In the genomic region with DNA sequence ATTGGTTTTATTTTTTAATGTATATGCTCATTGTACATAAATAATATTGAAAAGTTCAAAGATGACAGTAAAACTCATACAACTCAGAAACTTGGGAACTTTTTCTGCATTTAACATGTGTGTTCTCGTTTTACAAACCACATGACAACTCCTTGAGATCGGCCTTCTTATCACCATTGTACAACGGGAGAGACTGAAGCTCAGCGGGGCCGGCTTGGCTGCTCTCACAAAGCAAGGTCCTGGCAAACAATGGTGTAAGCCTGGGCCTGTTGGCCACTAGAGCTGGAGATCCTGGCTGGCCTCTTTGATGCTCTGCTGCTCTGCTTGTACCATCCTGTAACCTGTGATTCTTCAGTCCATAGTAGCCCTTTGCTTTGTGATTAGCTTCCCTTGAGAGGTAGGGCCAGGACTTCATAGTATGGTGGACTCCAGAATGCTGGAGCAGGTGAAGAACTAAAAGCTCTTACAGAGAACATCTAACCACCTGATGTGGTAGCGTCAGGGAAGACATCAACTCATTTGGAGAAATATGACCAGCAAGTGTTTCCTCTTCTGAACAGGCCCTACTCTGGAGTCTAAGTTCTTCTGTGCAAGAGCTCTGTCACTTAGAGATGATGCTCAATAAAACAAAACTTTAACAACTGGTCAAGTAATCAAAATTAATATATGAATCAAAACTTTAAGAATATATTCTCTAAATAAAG, we compare ENCODE assay signal across 18 cellular contexts.
DNase-seq lines count a peak whose midpoint lies in the region; ATAC-seq, FAIRE-seq and TF ChIP-seq lines count a peak whose summit lies in the region.
"Had no signal": no experiment of that assay in that cellular context is flagged by ENCODE, and none has a peak within 500 bp of the region (broad histone marks: within the 10 kb centered on the region; RNA-seq: fewer than 3 reads in every experiment).

No MANE protein-coding gene starts in this region.

- intact Hi-C loops in MCF 10A (cut with micrococcal nuclease) (no loop called here), HepG2 (cut with micrococcal nuclease; ENCODE audit: unreplicated experiment) (no loop called here)

- no peaks in the 10 kb centered on the region for H3K9me3 ChIP-seq in CD4-positive, CD25-positive, alpha-beta regulatory T cell (ENCODE audit: control insufficient read depth in 2 of 2, low read length in 2 of 2)
- H3K9me3 ChIP-seq in H9 (ENCODE audit: control insufficient read depth, low read depth, low read length) (no peaks in the 10 kb centered on the region), HepG2 (ENCODE audit: low read length) (no peaks in the 10 kb centered on the region)
- H3K9me3 ChIP-seq: body of pancreas, tibial nerve had no signal

- no peak overlapping the region for H2BK20ac ChIP-seq in H9 (ENCODE audit: low read depth, low read length, poor library complexity, severe bottlenecking)

- H3K9ac ChIP-seq in H9 (ENCODE audit: extremely low read depth, insufficient read length, low read length) (no peak overlapping the region), HepG2 (ENCODE audit: insufficient read depth, low read depth, low read length) (no peak overlapping the region)

- H2AK5ac ChIP-seq in H9 (ENCODE audit: insufficient read length, low read length): no peak overlapping the region

- POLR2A ChIA-PET in MCF 10A (lab: Yijun Ruan, JAX) (interaction anchor here (1.2 kb wide), 1 partner anchor 12 kb away, joined by 3 read pairs; no protein-coding TSS in a partner anchor), HepG2 (lab: Yijun Ruan, JAX) (no interaction called here)

- H3K4me3 ChIP-seq in CD4-positive, CD25-positive, alpha-beta regulatory T cell (ENCODE audit: low read depth, low read length): no peak overlapping the region
- no peak overlapping the region for H3K4me3 ChIP-seq in HepG2 (replicated peaks in 1 of 3; ENCODE audit: insufficient read depth in 1 of 3, low read depth in 2 of 3, low read length in 3 of 3)
- H3K4me3 ChIP-seq: body of pancreas, skin epidermis, tibial nerve had no signal

- H3K4me2 ChIP-seq in H9 (ENCODE audit: insufficient read depth, insufficient read length, low read length) (no peak overlapping the region), HepG2 (ENCODE audit: low read depth, low read length) (no peak overlapping the region)

- H4K91ac ChIP-seq in H9 (ENCODE audit: insufficient read length, low read depth, low read length): no peak overlapping the region

- TF ChIP-seq EP300 in HepG2 (IDR thresholded peaks at IDR 0.05; ENCODE audit: low read depth in 2 of 2, low read length in 2 of 2) (no peak), HepG2 (CRISPR knock-in tag; IDR thresholded peaks at IDR 0.05; ENCODE audit: borderline replicate concordance) (no peak)

- H3K4me3 Mint-ChIP-seq in CD4-positive, CD25-positive, alpha-beta regulatory T cell: peak overlapping the region in 1 of 4 donors; percentile 17
- peak overlapping the region; percentile 51 to 89 for H3K4me3 Mint-ChIP-seq in activated T-cell treated with anti-CD3 and anti-CD28 coated beads, Interleukin-2, amount 50 U/mL, for 72 hours
- no peak overlapping the region for H3K4me3 Mint-ChIP-seq in memory B cell
- H3K4me3 Mint-ChIP-seq in MCF 10A (ENCODE audit: unreplicated experiment): no peak overlapping the region
- H3K4me3 Mint-ChIP-seq in H9: no peak overlapping the region

- no peak overlapping the region for H2AFZ ChIP-seq in H9 (ENCODE audit: low read length)
- H2AFZ ChIP-seq in HepG2 (ENCODE audit: low read length): no peak overlapping the region

- FAIRE-seq in GM12892 (lab: Jason Lieb, UNC): peak; percentile 57
- FAIRE-seq in HepG2 (lab: Jason Lieb, UNC): no peak
- FAIRE-seq: D721Med, GM12891 had no signal

- peak overlapping the region; percentile 21 to 79 (median 44) for H3K27ac Mint-ChIP-seq in CD4-positive, CD25-positive, alpha-beta regulatory T cell
- peak overlapping the region; percentile 99 for H3K27ac Mint-ChIP-seq in activated T-cell treated with anti-CD3 and anti-CD28 coated beads, Interleukin-2, amount 50 U/mL, for 72 hours
- peak overlapping the region; percentile 17 for H3K27ac Mint-ChIP-seq in memory B cell
- H3K27ac Mint-ChIP-seq in MCF 10A (ENCODE audit: low read depth, unreplicated experiment): no peak overlapping the region
- H3K27ac Mint-ChIP-seq in H9: no peak overlapping the region

- H3K27me3 Mint-ChIP-seq in CD4-positive, CD25-positive, alpha-beta regulatory T cell: no peaks in the 10 kb centered on the region
- no peaks in the 10 kb centered on the region for H3K27me3 Mint-ChIP-seq in activated T-cell treated with anti-CD3 and anti-CD28 coated beads, Interleukin-2, amount 50 U/mL, for 72 hours (ENCODE audit: low read depth)
- no peaks in the 10 kb centered on the region for H3K27me3 Mint-ChIP-seq in memory B cell
- no peaks in the 10 kb centered on the region for H3K27me3 Mint-ChIP-seq in MCF 10A (ENCODE audit: insufficient read depth, unreplicated experiment)
- H3K27me3 Mint-ChIP-seq in H9 (ENCODE audit: low read depth): no peaks in the 10 kb centered on the region

- peaks cover 27 to 54% (median 30%) of the 10 kb centered on the region in 4 donors for H3K4me1 Mint-ChIP-seq in CD4-positive, CD25-positive, alpha-beta regulatory T cell
- peaks cover 73% of the 10 kb centered on the region for H3K4me1 Mint-ChIP-seq in activated T-cell treated with anti-CD3 and anti-CD28 coated beads, Interleukin-2, amount 50 U/mL, for 72 hours (ENCODE audit: low read depth)
- peaks cover 18% of the 10 kb centered on the region for H3K4me1 Mint-ChIP-seq in memory B cell
- H3K4me1 Mint-ChIP-seq in MCF 10A (ENCODE audit: insufficient read depth, unreplicated experiment): no peaks in the 10 kb centered on the region
- peaks cover 5 to 6% of the 10 kb centered on the region in 2 experiments for H3K4me1 Mint-ChIP-seq in H9

- no CpG with 5 or more reads among the region's 6 CpGs for WGBS in H9 (ENCODE audit: extremely low coverage, insufficient read length, low lambda C conversion rate)
- 92% methylated on average over 6 of the region's 6 CpGs for WGBS in HepG2 (ENCODE audit: low lambda C conversion rate)

- no peak for TF ChIP-seq CTCF in MCF 10A (IDR thresholded peaks at IDR 0.05; ENCODE audit: unreplicated experiment)
- TF ChIP-seq CTCF in H9 (conservative IDR thresholded peaks at IDR 0.05): no peak
- TF ChIP-seq CTCF in HepG2 (CRISPR knock-in tag; IDR thresholded peaks at IDR 0.05): no peak
- no peak for TF ChIP-seq CTCF in foreskin keratinocyte (conservative IDR thresholded peaks at IDR 0.05)

- no peak for ATAC-seq in CD4-positive, CD25-positive, alpha-beta regulatory T cell (ENCODE audit: low read depth in 2 of 2)
- peak; percentile 64 to 66 for ATAC-seq in activated T-cell treated with anti-CD3 and anti-CD28 coated beads, Interleukin-2, amount 50 U/mL, for 72 hours (replicated peaks in 1 of 2)
- no peak for ATAC-seq in memory B cell (ENCODE audit: low read depth)
- no peak for ATAC-seq in HepG2
- no peak for ATAC-seq in foreskin keratinocyte
- ATAC-seq: body of pancreas had no signal

- H4K20me1 ChIP-seq in H9 (ENCODE audit: control insufficient read depth, insufficient read depth, insufficient read length) (no peaks in the 10 kb centered on the region), HepG2 (ENCODE audit: insufficient read depth, low read length) (no peaks in the 10 kb centered on the region)

- H4K8ac ChIP-seq in H9 (replicated peaks; ENCODE audit: insufficient read length, low read depth, low read length): no peak overlapping the region

- no peak overlapping the region for H2BK15ac ChIP-seq in H9 (ENCODE audit: low read depth, low read length)

- H3K36me3 ChIP-seq in CD4-positive, CD25-positive, alpha-beta regulatory T cell (ENCODE audit: control insufficient read depth, insufficient read depth, low read length): peaks cover 67% of the 10 kb centered on the region
- no peaks in the 10 kb centered on the region; a peak in 1 of 5 replicates for H3K36me3 ChIP-seq in HepG2 (replicated peaks in 1 of 2; ENCODE audit: control insufficient read depth in 1 of 2, insufficient read depth in 2 of 2, low read length in 2 of 2)

- peak in 1 of 3 donors; percentile 29 for DNase-seq in CD4-positive, CD25-positive, alpha-beta regulatory T cell
- DNase-seq in GM12892 (ENCODE audit: insufficient read length) (no peak), memory B cell (ENCODE audit: low spot score in 2 of 2) (no peak), MCF 10A (ENCODE audit: unreplicated experiment) (no peak), H9 (no peak), HepG2 (ENCODE audit: low spot score) (no peak), foreskin keratinocyte (no peak)
- DNase-seq in activated T-cell treated with anti-CD3 and anti-CD28 coated beads, Interleukin-2, amount 50 U/mL, for 72 hours: peak; percentile 17 to 35
- DNase-seq: activated CD4-positive, alpha-beta T cell treated with anti-CD3 and anti-CD28 coated beads for 48 hours; activated effector memory CD4-positive, alpha-beta T cell treated with anti-CD3 and anti-CD28 coated beads, Interleukin-2, amount 50 U/mL, for 16 hours; body of pancreas; cortex of kidney; NCI-H1930; SHP77 treated with DMSO at 0.1 percent for 48 hours had no signal

- no peaks in the 10 kb centered on the region for H3K23me2 ChIP-seq in H9 (ENCODE audit: insufficient read length, low read depth, low read length, poor library complexity, severe bottlenecking)

- no peak for TF ChIP-seq POLR2A in GM12892 (IDR thresholded peaks at IDR 0.05; ENCODE audit: low read depth, low read length)
- TF ChIP-seq POLR2A in HepG2 (IDR thresholded peaks at IDR 0.05; ENCODE audit: insufficient read depth in 1 of 2, low read depth in 2 of 2, low read length in 2 of 2): no peak

- no peaks in the 10 kb centered on the region for H3K27me3 ChIP-seq in CD4-positive, CD25-positive, alpha-beta regulatory T cell (ENCODE audit: control insufficient read depth, insufficient read depth, low read length)
- H3K27me3 ChIP-seq in H9 (ENCODE audit: insufficient read depth, low read length): no peaks in the 10 kb centered on the region
- H3K27me3 ChIP-seq in HepG2 (ENCODE audit: control insufficient read depth in 1 of 2, insufficient read depth in 2 of 2, low read length in 2 of 2): no peaks in the 10 kb centered on the region
- no peaks in the 10 kb centered on the region for H3K27me3 ChIP-seq in foreskin keratinocyte
- H3K27me3 ChIP-seq: body of pancreas, tibial nerve had no signal

- H3K4me1 ChIP-seq in CD4-positive, CD25-positive, alpha-beta regulatory T cell (ENCODE audit: control insufficient read depth, insufficient read depth, low read length, poor library complexity, severe bottlenecking): peaks cover 4% of the 10 kb centered on the region
- H3K4me1 ChIP-seq in H9 (ENCODE audit: insufficient read depth, low read length) (no peaks in the 10 kb centered on the region), HepG2 (ENCODE audit: insufficient read depth, low read length) (no peaks in the 10 kb centered on the region), foreskin keratinocyte (no peaks in the 10 kb centered on the region)
- H3K4me1 ChIP-seq: body of pancreas had no signal

- no peak overlapping the region for H2BK120ac ChIP-seq in H9 (ENCODE audit: low read depth, low read length, poor library complexity, severe bottlenecking)

- H3K27ac ChIP-seq in CD4-positive, CD25-positive, alpha-beta regulatory T cell (ENCODE audit: insufficient read depth, low read length, poor library complexity, severe bottlenecking): peak overlapping the region; percentile 49
- H3K27ac ChIP-seq in H9 (ENCODE audit: insufficient read length, low read depth, low read length) (no peak overlapping the region), HepG2 (ENCODE audit: extremely low read length, insufficient read depth, low read length) (no peak overlapping the region), foreskin keratinocyte (no peak overlapping the region)
- H3K27ac ChIP-seq: body of pancreas, skin epidermis, tibial nerve had no signal

- H3T11ph ChIP-seq in H9 (ENCODE audit: low read length): no peak overlapping the region

- H3K18ac ChIP-seq in H9 (ENCODE audit: insufficient read length, low read depth, low read length): no peak overlapping the region

- H3K14ac ChIP-seq in H9 (ENCODE audit: insufficient read depth, low read length): no peak overlapping the region

- H3K36me3 Mint-ChIP-seq in CD4-positive, CD25-positive, alpha-beta regulatory T cell: peaks cover 44% of the 10 kb centered on the region
- H3K36me3 Mint-ChIP-seq in activated T-cell treated with anti-CD3 and anti-CD28 coated beads, Interleukin-2, amount 50 U/mL, for 72 hours (ENCODE audit: insufficient read depth in 2 of 2): peaks cover 23 to 34% of the 10 kb centered on the region in 2 donors
- H3K36me3 Mint-ChIP-seq in memory B cell: peaks cover 42% of the 10 kb centered on the region
- peaks cover 10% of the 10 kb centered on the region for H3K36me3 Mint-ChIP-seq in MCF 10A (ENCODE audit: insufficient read depth, unreplicated experiment)
- H3K36me3 Mint-ChIP-seq in H9 (ENCODE audit: insufficient read depth in 1 of 3, low read depth in 3 of 3): peaks cover 0 to 14% (median 0%) of the 10 kb centered on the region in 3 experiments; a peak in 3 of 7 replicates

- H3K79me1 ChIP-seq in H9 (ENCODE audit: insufficient read depth, low read depth, low read length, poor library complexity, severe bottlenecking): no peaks in the 10 kb centered on the region

- in situ Hi-C loops in HepG2 (cut with HindIII; ENCODE audit: extremely low pct_ligation_motif_present, low pct_unique_long_range_greater_than_20kb): no loop called here

- no peak for TF ChIP-seq RAD21 in HepG2 (CRISPR knock-in tag; IDR thresholded peaks at IDR 0.05)

- H3K9me3 Mint-ChIP-seq in CD4-positive, CD25-positive, alpha-beta regulatory T cell: no peaks in the 10 kb centered on the region
- peaks cover 3 to 8% of the 10 kb centered on the region in 2 donors for H3K9me3 Mint-ChIP-seq in activated T-cell treated with anti-CD3 and anti-CD28 coated beads, Interleukin-2, amount 50 U/mL, for 72 hours
- no peaks in the 10 kb centered on the region for H3K9me3 Mint-ChIP-seq in memory B cell
- no peaks in the 10 kb centered on the region for H3K9me3 Mint-ChIP-seq in MCF 10A (ENCODE audit: unreplicated experiment)
- H3K9me3 Mint-ChIP-seq in H9: no peaks in the 10 kb centered on the region; a peak in 1 of 5 replicates

- H3K79me2 ChIP-seq in H9 (ENCODE audit: insufficient read depth, low read length): no peaks in the 10 kb centered on the region
- no peaks in the 10 kb centered on the region for H3K79me2 ChIP-seq in HepG2 (ENCODE audit: insufficient read depth, low read length)

- H4K5ac ChIP-seq in H9 (ENCODE audit: insufficient read length, low read depth, low read length): no peak overlapping the region

- no peak overlapping the region for H2BK12ac ChIP-seq in H9 (ENCODE audit: insufficient read length, low read depth, low read length)

- no peak overlapping the region for H3K4ac ChIP-seq in H9 (ENCODE audit: low read depth, low read length)

- H3K23ac ChIP-seq in H9 (ENCODE audit: insufficient read length, low read depth, low read length): no peak overlapping the region

- no peak overlapping the region for H3K56ac ChIP-seq in H9 (ENCODE audit: insufficient read length, low read depth, low read length)

- BruUV-seq in MCF 10A (replicated peaks; lab: Mats Ljungman, UMichigan) (no TSS peak), HepG2 (replicated peaks; lab: Mats Ljungman, UMichigan) (no TSS peak)

- no peak overlapping the region for H2BK5ac ChIP-seq in H9 (ENCODE audit: insufficient read length, low read length)

- CTCF ChIA-PET in MCF 10A (lab: Yijun Ruan, JAX): interaction anchor here (0.6 to 5.5 kb wide), 8 partner anchors 9 to 1781 kb away, joined by 3 to 54 read pairs (median 4); no protein-coding TSS in a partner anchor
- CTCF ChIA-PET in HepG2 (lab: Yijun Ruan, JAX; ENCODE audit: low intra/inter-chr PET ratio, low total read pairs): no interaction called here

Comparison
In these comparisons a context has a peak if more than half of its experiments do, and no peak if none do; other contexts are left out.
1. ATAC-seq: peak in activated T-cell treated with anti-CD3 and anti-CD28 coated beads, Interleukin-2, amount 50 U/mL, for 72 hours (2 of 2); none in CD4-positive, CD25-positive, alpha-beta regulatory T cell (0 of 2), memory B cell (single experiment), HepG2 (single experiment) and foreskin keratinocyte (single experiment).
2. DNase-seq: peak in activated T-cell treated with anti-CD3 and anti-CD28 coated beads, Interleukin-2, amount 50 U/mL, for 72 hours (2 of 2); none in GM12892 (single experiment), memory B cell (0 of 2), MCF 10A (single experiment), H9 (single experiment), HepG2 (single experiment) and foreskin keratinocyte (0 of 2).
3. H3K27ac Mint-ChIP-seq: peak in CD4-positive, CD25-positive, alpha-beta regulatory T cell (3 of 3), activated T-cell treated with anti-CD3 and anti-CD28 coated beads, Interleukin-2, amount 50 U/mL, for 72 hours (single experiment) and memory B cell (single experiment); none in MCF 10A (single experiment) and H9 (0 of 3).
4. H3K4me3 Mint-ChIP-seq: peak in activated T-cell treated with anti-CD3 and anti-CD28 coated beads, Interleukin-2, amount 50 U/mL, for 72 hours (2 of 2); none in memory B cell (single experiment), MCF 10A (single experiment) and H9 (0 of 2).